1 cellular context compared by ENCODE assay signal in genomic region chr16:29641561-29641960, GRCh38.
A peak's percentile ranks its signal among the peaks of the same experiment; 100 is the strongest.
TF ChIP-seq lines count a peak whose summit lies in the region.

No MANE protein-coding gene starts in this region.

TF ChIP-seq in HepG2, 621 proteins besides CTCF, POLR2A, EP300 and RAD21 (continued from another document):
- TF ChIP-seq SMC3 (IDR thresholded peaks at IDR 0.05; ENCODE audit: low read length) (peak; percentile 32; the same call in 1 of the 2 replicates), DNMT3B (CRISPR knock-in tag; conservative IDR thresholded peaks at IDR 0.05) (no peak), ZNF431 (CRISPR knock-in tag; IDR thresholded peaks at IDR 0.05; ENCODE audit: borderline replicate concordance, low read depth) (0 out of 2 replicates have a peak, but pooled peaks have one; percentile 35), STAG1 (CRISPR knock-in tag; IDR thresholded peaks at IDR 0.05) (peak; percentile 62), MIXL1 (CRISPR knock-in tag; IDR thresholded peaks at IDR 0.05) (peak; percentile 68; the same call in 1 of the 2 replicates), HNF1B (CRISPR knock-in tag; IDR thresholded peaks at IDR 0.05) (0 out of 2 replicates have a peak, but pooled peaks have one; percentile 42), SAP130 (CRISPR knock-in tag; IDR thresholded peaks at IDR 0.05; ENCODE audit: low read depth) (0 out of 2 replicates have a peak, but pooled peaks have one; percentile 32), KLF16 (CRISPR knock-in tag; IDR thresholded peaks at IDR 0.05) (no peak), PATZ1 (CRISPR knock-in tag; IDR thresholded peaks at IDR 0.05) (0 out of 2 replicates have a peak, but pooled peaks have one; percentile 1), IKZF5 (CRISPR knock-in tag; IDR thresholded peaks at IDR 0.05) (0 out of 2 replicates have a peak, but pooled peaks have one; percentile 23), ZNF264 (CRISPR knock-in tag; IDR thresholded peaks at IDR 0.05) (no peak)
